18 cellular contexts compared by ENCODE assay signal in the genomic region with DNA sequence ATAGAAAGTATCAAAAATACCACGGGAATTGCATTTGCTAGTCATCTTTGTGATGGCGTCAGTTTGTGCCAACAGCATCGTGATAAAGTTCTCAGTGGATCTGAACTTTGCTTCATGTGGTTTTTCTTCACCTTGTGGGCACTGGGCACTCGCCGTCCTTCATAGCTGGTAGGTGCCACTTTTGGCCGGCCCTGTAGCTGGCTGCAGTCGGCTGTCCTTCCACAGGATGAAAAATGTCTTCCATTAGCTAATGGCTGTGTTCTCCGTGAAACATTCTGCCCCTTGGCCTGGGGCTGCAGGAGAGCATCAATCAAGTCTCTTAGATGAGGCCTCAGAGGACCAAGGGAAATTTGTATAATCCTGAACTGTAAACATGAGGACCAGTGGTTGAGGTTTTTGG.
A peak's percentile ranks its signal among the peaks of the same experiment; 100 is the strongest.
DNase-seq lines count a peak whose midpoint lies in the region; ATAC-seq, FAIRE-seq and TF ChIP-seq lines count a peak whose summit lies in the region.
"Had no signal": no experiment of that assay in that cellular context is flagged by ENCODE, and none has a peak within 500 bp of the region (broad histone marks: within the 10 kb centered on the region; RNA-seq: fewer than 3 reads in every experiment).

No MANE protein-coding gene starts in this region.

- POLR2A ChIA-PET in HepG2 (lab: Yijun Ruan, JAX) = no interaction called here

- dilution Hi-C loops in mammary epithelial cell (cut with HindIII; ENCODE audit: low sequenced_read_pairs) = no loop called here

- H3K4me2 ChIP-seq in HepG2 (ENCODE audit: low read depth, low read length) = peak overlapping the region; percentile 84
- H3K4me2 ChIP-seq in mammary epithelial cell (ENCODE audit: insufficient read depth, low read depth, low read length) = no peak overlapping the region
- H3K4me2 ChIP-seq: GM23338 had no signal

- peaks cover 27% of the 10 kb centered on the region for H3K4me1 ChIP-seq in SJSA1 (replicated peaks)
- H3K4me1 ChIP-seq in HepG2 (ENCODE audit: insufficient read depth, low read length) = peaks cover 13% of the 10 kb centered on the region
- H3K4me1 ChIP-seq in upper lobe of right lung = no peaks in the 10 kb centered on the region
- no peaks in the 10 kb centered on the region for H3K4me1 ChIP-seq in mammary epithelial cell (ENCODE audit: insufficient read depth, low read length)

- in situ Hi-C loops in HepG2 (cut with HindIII; ENCODE audit: extremely low pct_ligation_motif_present, low pct_unique_long_range_greater_than_20kb) (loop anchor here (10.0 to 25.0 kb wide), 4 partner anchors 157 to 1920 kb away; no protein-coding TSS in a partner anchor), mammary epithelial cell (cut with MboI; ENCODE audit: low sequenced_read_pairs in 2 of 2) (loop anchor here (10.0 to 25.0 kb wide), 2 partner anchors 1120 to 1917 kb away; no protein-coding TSS in a partner anchor)

- DNase-seq in NCI-H2227 (lab: John Stamatoyannopoulos, UW; ENCODE audit: unreplicated experiment) (peak; percentile 25), SJSA1 (ENCODE audit: low read depth in 1 of 2, low spot score in 2 of 2) (no peak), HepG2 (ENCODE audit: low spot score) (no peak), upper lobe of right lung (no peak), mammary epithelial cell (no peak), NCI-H1694 treated with DMSO at 0.1 percent for 48 hours (lab: John Stamatoyannopoulos, UW) (no peak)
- DNase-seq: CD8-positive, alpha-beta T cell; DND-41; GF-D8; KG1; NCI-H1092 treated with DMSO at 0.1 percent for 48 hours; NCI-H187 treated with DMSO at 0.1 percent for 48 hours; NCI-H2171; NCI-H510A; NK-92 treated with Interleukin-12 subunit alpha and Interleukin-12 subunit beta, amount 100 ng/mL, for 24 hours had no signal

- intact Hi-C loops in HepG2 (cut with micrococcal nuclease; ENCODE audit: unreplicated experiment) = loop anchor here (2.0 to 10.0 kb wide), 4 partner anchors 497 to 1917 kb away; no protein-coding TSS in a partner anchor
- intact Hi-C loops in upper lobe of right lung (cut with DNase I) = loop anchor here (10.0 kb wide), 1 partner anchor 1147 kb away; no protein-coding TSS in a partner anchor
- intact Hi-C loops in mammary epithelial cell (cut with micrococcal nuclease) = loop anchor here (2.0 to 10.0 kb wide), 4 partner anchors 159 to 1930 kb away; no protein-coding TSS in a partner anchor

- TF ChIP-seq RAD21 in HepG2 (CRISPR knock-in tag; IDR thresholded peaks at IDR 0.05) = no peak

- H3K27me3 ChIP-seq in SJSA1 (replicated peaks) (no peaks in the 10 kb centered on the region), HepG2 (ENCODE audit: control insufficient read depth in 1 of 2, insufficient read depth in 2 of 2, low read length in 2 of 2) (0 out of 5 replicates have a peak, but pooled peaks cover 0 to 7% of the 10 kb centered on the region in 2 experiments), upper lobe of right lung (no peaks in the 10 kb centered on the region), mammary epithelial cell (ENCODE audit: insufficient read depth, low read length) (no peaks in the 10 kb centered on the region)

- no peak for FAIRE-seq in HepG2 (lab: Jason Lieb, UNC)

- CTCF ChIA-PET in HepG2 (lab: Yijun Ruan, JAX; ENCODE audit: low intra/inter-chr PET ratio, low total read pairs) = interaction anchor here (1.2 to 1.8 kb wide), 2 partner anchors 1147 to 1918 kb away, joined by 4 to 8 read pairs; no protein-coding TSS in a partner anchor
- CTCF ChIA-PET in mammary epithelial cell (lab: Charles Lee; ENCODE audit: low non-redundant PET) = no interaction called here

- ATAC-seq in HepG2 = no peak
- no peak for ATAC-seq in upper lobe of right lung
- no peak for ATAC-seq in HG02870 (IDR thresholded peaks at IDR 0.05; ENCODE audit: unreplicated experiment)
- ATAC-seq: CD8-positive, alpha-beta T cell had no signal

- H3K27ac ChIP-seq in SJSA1 (no peak overlapping the region), HepG2 (ENCODE audit: extremely low read length, insufficient read depth, low read length) (no peak overlapping the region), upper lobe of right lung (no peak overlapping the region), mammary epithelial cell (ENCODE audit: insufficient read depth, low read depth, low read length) (no peak overlapping the region)
- H3K27ac ChIP-seq: HL-60 had no signal

- H3K4me3 ChIP-seq in SJSA1 (peak overlapping the region; percentile 29), HepG2 (replicated peaks in 1 of 3; ENCODE audit: insufficient read depth in 1 of 3, low read depth in 2 of 3, low read length in 3 of 3) (0 out of 6 replicates have a peak overlapping the region, but pooled peaks of 1 of the 3 experiments have one; percentile 67), upper lobe of right lung (peak overlapping the region; percentile 33), mammary epithelial cell (replicated peaks in 1 of 3; ENCODE audit: insufficient read depth in 1 of 3, low read depth in 2 of 3, low read length in 3 of 3) (no peak overlapping the region)
- H3K4me3 ChIP-seq: GM23338 had no signal

- H2AFZ ChIP-seq in HepG2 (ENCODE audit: low read length) (no peak overlapping the region), mammary epithelial cell (ENCODE audit: low read depth, low read length) (no peak overlapping the region)
- H2AFZ ChIP-seq: GM23338 had no signal

- no peaks in the 10 kb centered on the region for H4K20me1 ChIP-seq in HepG2 (ENCODE audit: insufficient read depth, low read length)
- H4K20me1 ChIP-seq in mammary epithelial cell (ENCODE audit: insufficient read depth, low read length) = no peaks in the 10 kb centered on the region

- H3K79me2 ChIP-seq in HepG2 (ENCODE audit: insufficient read depth, low read length) (no peaks in the 10 kb centered on the region), mammary epithelial cell (ENCODE audit: insufficient read depth, low read length) (no peaks in the 10 kb centered on the region)

- no peak overlapping the region for H3K9ac ChIP-seq in HepG2 (ENCODE audit: insufficient read depth, low read depth, low read length)
- no peak overlapping the region for H3K9ac ChIP-seq in mammary epithelial cell (ENCODE audit: insufficient read depth, low read length)

- H3K9me3 ChIP-seq in SJSA1 (replicated peaks) = no peaks in the 10 kb centered on the region
- H3K9me3 ChIP-seq in HepG2 (ENCODE audit: low read length) = no peaks in the 10 kb centered on the region
- no peaks in the 10 kb centered on the region for H3K9me3 ChIP-seq in upper lobe of right lung
- no peaks in the 10 kb centered on the region for H3K9me3 ChIP-seq in mammary epithelial cell (replicated peaks; ENCODE audit: insufficient read depth, low read length)

- TF ChIP-seq POLR2A in HepG2 (IDR thresholded peaks at IDR 0.05; ENCODE audit: insufficient read depth in 1 of 2, low read depth in 2 of 2, low read length in 2 of 2) = no peak

- TF ChIP-seq EP300 in HepG2 (IDR thresholded peaks at IDR 0.05; ENCODE audit: low read depth in 2 of 2, low read length in 2 of 2) (no peak), HepG2 (CRISPR knock-in tag; IDR thresholded peaks at IDR 0.05; ENCODE audit: borderline replicate concordance) (no peak)

- H3K36me3 ChIP-seq in SJSA1 (no peaks in the 10 kb centered on the region), HepG2 (replicated peaks in 1 of 2; ENCODE audit: control insufficient read depth in 1 of 2, insufficient read depth in 2 of 2, low read length in 2 of 2) (no peaks in the 10 kb centered on the region), upper lobe of right lung (no peaks in the 10 kb centered on the region), mammary epithelial cell (ENCODE audit: insufficient read depth, low read length) (no peaks in the 10 kb centered on the region)

- WGBS in HepG2 (ENCODE audit: low lambda C conversion rate) = 50% methylated on average over 8 of the region's 8 CpGs
- 78% methylated on average over 8 of the region's 8 CpGs for WGBS in mammary epithelial cell (ENCODE audit: low coverage, missing lambda C conversion rate)

- TF ChIP-seq CTCF in HepG2 (CRISPR knock-in tag; IDR thresholded peaks at IDR 0.05) (no peak), upper lobe of right lung (IDR thresholded peaks at IDR 0.05) (no peak), mammary epithelial cell (conservative IDR thresholded peaks at IDR 0.05 in 1 of 2, IDR thresholded peaks at IDR 0.05 in 1 of 2; ENCODE audit: extremely low read depth in 1 of 2, insufficient read depth in 1 of 2, low read depth in 1 of 2, low read length in 2 of 2) (no peak)

- BruUV-seq in HepG2 (replicated peaks; lab: Mats Ljungman, UMichigan) (no TSS peak), mammary epithelial cell (replicated peaks; lab: Mats Ljungman, UMichigan) (no TSS peak)

TF ChIP-seq in HepG2, 621 proteins besides CTCF, POLR2A, EP300 and RAD21:
- TF ChIP-seq ZNF317 (CRISPR knock-in tag; IDR thresholded peaks at IDR 0.05) = peak; percentile 73
- no peak for TF ChIP-seq FOXM1 (CRISPR knock-in tag; IDR thresholded peaks at IDR 0.05)

Comparison
In these comparisons a context has a peak if more than half of its experiments do, and no peak if none do; other contexts are left out.
1. H3K4me3 ChIP-seq: peak in SJSA1 (single experiment) and upper lobe of right lung (single experiment); none in mammary epithelial cell (0 of 3).